Comparison of ENCODE assay signal across 8 cellular contexts in genomic region chr3:46934508-46935167, GRCh38. TPM values are rescaled to one million over a fixed set of nuclear protein-coding genes. Genes with fewer than 3 reads are reported as not detected.
DNase-seq lines count a peak whose midpoint lies in the region; ATAC-seq and TF ChIP-seq lines count a peak whose summit lies in the region.

No MANE protein-coding gene starts in this region.

- WGBS in neuronal stem cell (ENCODE audit: extremely low coverage in 2 of 2, insufficient read length in 2 of 2, insufficient replicate concordance in 1 of 2), 2 donors: no CpG with 5 or more reads among the region's 8 CpGs

- H2BK15ac ChIP-seq in neuronal stem cell (ENCODE audit: low read length): no peak overlapping the region

- H3K27me3 ChIP-seq in neuronal stem cell (ENCODE audit: control insufficient read depth in 3 of 3, insufficient read depth in 3 of 3, low read depth in 1 of 3, low read length in 3 of 3): no peaks in the 10 kb centered on the region

- intact Hi-C loops in Right ventricle myocardium inferior (cut with DNase I): loop anchor here (2.0 kb wide), 1 partner anchor 42 kb away; the partner anchor contains the start of gene CCDC12

- no peak overlapping the region for H2BK5ac ChIP-seq in neuronal stem cell (ENCODE audit: low read length)

- no peak overlapping the region for H2AFZ ChIP-seq in neuronal stem cell (ENCODE audit: low read length)

- DNase-seq in GM03348 (ENCODE audit: low spot score): peak; percentile 40
- no peak for DNase-seq in Right ventricle myocardium inferior (ENCODE audit: missing footprints)
- DNase-seq in renal cortical epithelial cell (ENCODE audit: low read depth): peak; percentile 47
- no peak for DNase-seq in MV-4-11 (lab: John Stamatoyannopoulos, UW)
- no peak for DNase-seq in neuronal stem cell (ENCODE audit: low spot score)
- DNase-seq in GM20000 (ENCODE audit: low spot score): no peak

- ATAC-seq in SK-N-SH treated with all-trans-retinoic acid at 6 μM for 48 hours (peak; percentile 7), Right ventricle myocardium inferior (peak; percentile 29), GM21423 (IDR thresholded peaks at IDR 0.05; ENCODE audit: unreplicated experiment) (no peak)

- no peak overlapping the region for H4K91ac ChIP-seq in neuronal stem cell (ENCODE audit: low read depth, low read length, poor library complexity)

- H3K79me1 ChIP-seq in neuronal stem cell (ENCODE audit: low read depth, low read length): peaks cover 10% of the 10 kb centered on the region

- no peak overlapping the region for H3K4me3 ChIP-seq in neuronal stem cell (ENCODE audit: low read length in 2 of 2)

- no peak overlapping the region for H2BK12ac ChIP-seq in neuronal stem cell (ENCODE audit: low read length)

- H2AK5ac ChIP-seq in neuronal stem cell (ENCODE audit: low read depth, low read length): no peak overlapping the region

- no peak overlapping the region for H3K18ac ChIP-seq in neuronal stem cell (ENCODE audit: low read length)

- no peaks in the 10 kb centered on the region for H3K9me3 ChIP-seq in neuronal stem cell (replicated peaks in 1 of 2; ENCODE audit: control insufficient read depth in 2 of 2, insufficient read depth in 1 of 2, low read depth in 1 of 2, low read length in 2 of 2)

- TF ChIP-seq CTCF in GM20000 (IDR thresholded peaks at IDR 0.05; ENCODE audit: extremely low read depth, missing control alignments): no peak

- H3K4ac ChIP-seq in neuronal stem cell (ENCODE audit: low read length): no peak overlapping the region

- H3K9ac ChIP-seq in neuronal stem cell (ENCODE audit: low read depth, low read length, poor library complexity): no peak overlapping the region

- H3K27ac ChIP-seq in neuronal stem cell (replicated peaks; ENCODE audit: low read length): no peak overlapping the region

- peaks cover 9 to 13% of the 10 kb centered on the region in 2 donors for H3K4me1 ChIP-seq in neuronal stem cell (ENCODE audit: control insufficient read depth in 2 of 2, insufficient read depth in 1 of 2, low read depth in 1 of 2, low read length in 2 of 2)

- H3K14ac ChIP-seq in neuronal stem cell (ENCODE audit: low read length): no peak overlapping the region

- no peak overlapping the region for H2BK120ac ChIP-seq in neuronal stem cell (ENCODE audit: low read depth, low read length)

- no peak overlapping the region for H3K23ac ChIP-seq in neuronal stem cell (ENCODE audit: low read depth, low read length, poor library complexity)

- peaks cover 2 to 63% of the 10 kb centered on the region in 2 donors for H3K36me3 ChIP-seq in neuronal stem cell (replicated peaks in 1 of 2; ENCODE audit: control insufficient read depth in 2 of 2, insufficient read depth in 2 of 2, low read length in 2 of 2)

- no peak overlapping the region for H3K4me2 ChIP-seq in neuronal stem cell (ENCODE audit: insufficient read depth, low read length, poor library complexity, severe bottlenecking)

- H4K8ac ChIP-seq in neuronal stem cell (ENCODE audit: low read depth, low read length): no peak overlapping the region

TF ChIP-seq in SK-N-SH treated with all-trans-retinoic acid at 6 μM for 48 hours, 23 proteins besides CTCF, POLR2A, EP300 and RAD21:
- TF ChIP-seq ZFP3 (CRISPR knock-in tag; IDR thresholded peaks at IDR 0.05): 0 out of 2 replicates have a peak, but pooled peaks have one; percentile 10
- no peak for TF ChIP-seq ESRRG (CRISPR knock-in tag; IDR thresholded peaks at IDR 0.05)
- no peak for TF ChIP-seq PPARA (CRISPR knock-in tag; IDR thresholded peaks at IDR 0.05; ENCODE audit: borderline replicate concordance)
TF ChIP-seq in SK-N-SH treated with all-trans-retinoic acid at 6 μM for 48 hours: peak in this region for 1.

RNA-seq across cellular contexts. Expression of gene CCDC12, which starts 41.9 kb away (rescaled TPM):
- total RNA-seq in Right ventricle myocardium inferior (26.3 TPM), renal cortical epithelial cell (22.3 and 26.2 TPM in 2 replicates)
- polyA plus RNA-seq in neuronal stem cell (2013, experiment 1 of 2): 56.1 TPM
- polyA plus RNA-seq in neuronal stem cell (2013, experiment 2 of 2): 55.5 TPM

RNA-seq across cellular contexts. Expression of gene NBEAL2, which starts 44.8 kb away (rescaled TPM):
- 14.5 TPM for total RNA-seq in Right ventricle myocardium inferior
- 14.2 and 25.6 TPM in 2 replicates for total RNA-seq in renal cortical epithelial cell
- polyA plus RNA-seq in neuronal stem cell (2013, experiment 1 of 2): 5.9 TPM
- polyA plus RNA-seq in neuronal stem cell (2013, experiment 2 of 2): 6.2 TPM

RNA-seq across cellular contexts. Expression of gene PTH1R, which starts 57.1 kb away (rescaled TPM):
- total RNA-seq in Right ventricle myocardium inferior: 12.7 TPM
- total RNA-seq in renal cortical epithelial cell: 16.3 and 106 TPM in 2 replicates
- polyA plus RNA-seq in neuronal stem cell (2013, experiment 1 of 2): 2.2 TPM
- polyA plus RNA-seq in neuronal stem cell (2013, experiment 2 of 2): 2.6 TPM

Comparison
In these comparisons a context has a peak if more than half of its experiments do, and no peak if none do; other contexts are left out.
1. DNase-seq: peak in GM03348 (single experiment) and renal cortical epithelial cell (single experiment); none in Right ventricle myocardium inferior (single experiment), MV-4-11 (single experiment), neuronal stem cell (single experiment) and GM20000 (single experiment).